Comparison of ENCODE assay signal across 8 cellular contexts in genomic region chr11:11148104-11148509, GRCh38.
DNase-seq lines count a peak whose midpoint lies in the region; ATAC-seq and TF ChIP-seq lines count a peak whose summit lies in the region.

No MANE protein-coding gene starts in this region.

- DNase-seq in AG20443 (ENCODE audit: low spot score) (peak; percentile 96), NCI-H69 (lab: John Stamatoyannopoulos, UW) (peak; percentile 7), chondrocyte (ENCODE audit: low spot score) (no peak), lower leg skin (ENCODE audit: low spot score in 2 of 2) (peak; percentile 85 to 92), ureter (ENCODE audit: low spot score) (peak; percentile 83)
- no peak for DNase-seq in activated T-helper 1 cell treated with anti-CD3 and anti-CD28 coated beads, Interleukin-12 subunit alpha, Interleukin-12 subunit beta, Interleukin-2, Interleukin-4 antibody, amounts not matched to agents 30 ng/mL and 10 ng/mL and 1 ng/mL, durations not matched to agents 14 hours and 24 hours and 36 hours (ENCODE audit: low spot score)
- DNase-seq in stimulated activated CD8-positive, alpha-beta memory T cell treated with anti-CD3 and anti-CD28 coated beads, Interleukin-4, amount 100 ng/mL, for 48 hours: no peak

- TF ChIP-seq CTCF in chondrocyte (IDR thresholded peaks at IDR 0.05) (peak; percentile 81), lower leg skin (IDR thresholded peaks at IDR 0.05) (no peak)

- peak overlapping the region; percentile 87 for H3K27ac Mint-ChIP-seq in chondrocyte (ENCODE audit: unreplicated experiment)
- H3K27ac Mint-ChIP-seq in activated T-helper 1 cell treated with anti-CD3 and anti-CD28 coated beads, Interleukin-12 subunit alpha, Interleukin-12 subunit beta, Interleukin-2, Interleukin-4 antibody, amounts not matched to agents 30 ng/mL and 10 ng/mL and 1 ng/mL, durations not matched to agents 14 hours and 24 hours and 36 hours: no peak overlapping the region

- no peak for ATAC-seq in HG03045 (IDR thresholded peaks at IDR 0.05; ENCODE audit: unreplicated experiment)

- no peak overlapping the region for H3K4me3 ChIP-seq in lower leg skin (ENCODE audit: low read depth, poor library complexity, severe bottlenecking)

- intact Hi-C loops in lower leg skin (cut with DNase I; ENCODE audit: low total_unique reads): no loop called here
- intact Hi-C loops in activated T-helper 1 cell treated with anti-CD3 and anti-CD28 coated beads, Interleukin-12 subunit alpha, Interleukin-12 subunit beta, Interleukin-2, Interleukin-4 antibody, amounts not matched to agents 30 ng/mL and 10 ng/mL and 1 ng/mL, durations not matched to agents 14 hours and 24 hours and 36 hours (cut with micrococcal nuclease): no loop called here

- peaks cover 42% of the 10 kb centered on the region for H3K4me1 Mint-ChIP-seq in chondrocyte (ENCODE audit: low read depth)
- H3K4me1 Mint-ChIP-seq in activated T-helper 1 cell treated with anti-CD3 and anti-CD28 coated beads, Interleukin-12 subunit alpha, Interleukin-12 subunit beta, Interleukin-2, Interleukin-4 antibody, amounts not matched to agents 30 ng/mL and 10 ng/mL and 1 ng/mL, durations not matched to agents 14 hours and 24 hours and 36 hours (ENCODE audit: low read depth): peaks cover 37% of the 10 kb centered on the region

- H3K9me3 Mint-ChIP-seq in chondrocyte (ENCODE audit: low read depth): peaks cover 5% of the 10 kb centered on the region
- no peaks in the 10 kb centered on the region for H3K9me3 Mint-ChIP-seq in activated T-helper 1 cell treated with anti-CD3 and anti-CD28 coated beads, Interleukin-12 subunit alpha, Interleukin-12 subunit beta, Interleukin-2, Interleukin-4 antibody, amounts not matched to agents 30 ng/mL and 10 ng/mL and 1 ng/mL, durations not matched to agents 14 hours and 24 hours and 36 hours

- H3K27me3 Mint-ChIP-seq in chondrocyte (ENCODE audit: low read depth): no peaks in the 10 kb centered on the region
- H3K27me3 Mint-ChIP-seq in activated T-helper 1 cell treated with anti-CD3 and anti-CD28 coated beads, Interleukin-12 subunit alpha, Interleukin-12 subunit beta, Interleukin-2, Interleukin-4 antibody, amounts not matched to agents 30 ng/mL and 10 ng/mL and 1 ng/mL, durations not matched to agents 14 hours and 24 hours and 36 hours (ENCODE audit: insufficient read depth): peaks cover 2% of the 10 kb centered on the region

- no peak for TF ChIP-seq POLR2A in lower leg skin (IDR thresholded peaks at IDR 0.05)

- H3K36me3 Mint-ChIP-seq in chondrocyte (ENCODE audit: low read depth): peaks cover 5% of the 10 kb centered on the region
- peaks cover 13% of the 10 kb centered on the region for H3K36me3 Mint-ChIP-seq in activated T-helper 1 cell treated with anti-CD3 and anti-CD28 coated beads, Interleukin-12 subunit alpha, Interleukin-12 subunit beta, Interleukin-2, Interleukin-4 antibody, amounts not matched to agents 30 ng/mL and 10 ng/mL and 1 ng/mL, durations not matched to agents 14 hours and 24 hours and 36 hours (ENCODE audit: low read depth)

- 12% methylated on average over 5 of the region's 5 CpGs for WGBS in lower leg skin, 2 donors

- H3K4me3 Mint-ChIP-seq in chondrocyte (ENCODE audit: unreplicated experiment): no peak overlapping the region
- H3K4me3 Mint-ChIP-seq in activated T-helper 1 cell treated with anti-CD3 and anti-CD28 coated beads, Interleukin-12 subunit alpha, Interleukin-12 subunit beta, Interleukin-2, Interleukin-4 antibody, amounts not matched to agents 30 ng/mL and 10 ng/mL and 1 ng/mL, durations not matched to agents 14 hours and 24 hours and 36 hours: no peak overlapping the region

Comparison
In these comparisons a context has a peak if more than half of its experiments do, and no peak if none do; other contexts are left out.
1. DNase-seq: peak in AG20443 (single experiment), NCI-H69 (single experiment), lower leg skin (2 of 2) and ureter (single experiment); none in chondrocyte (single experiment), activated T-helper 1 cell treated with anti-CD3 and anti-CD28 coated beads, Interleukin-12 subunit alpha, Interleukin-12 subunit beta, Interleukin-2, Interleukin-4 antibody, amounts not matched to agents 30 ng/mL and 10 ng/mL and 1 ng/mL, durations not matched to agents 14 hours and 24 hours and 36 hours (single experiment) and stimulated activated CD8-positive, alpha-beta memory T cell treated with anti-CD3 and anti-CD28 coated beads, Interleukin-4, amount 100 ng/mL, for 48 hours (single experiment).